ENCODE assay signal across 2 cellular contexts in genomic region chr7:117666689-117667088, GRCh38.
TF ChIP-seq lines count a peak whose summit lies in the region.

No MANE protein-coding gene starts in this region.

TF ChIP-seq in A549, 52 proteins besides CTCF, POLR2A, EP300 and RAD21 (continued from another document):
- TF ChIP-seq REST (IDR thresholded peaks at IDR 0.05) (no peak), CBX8 (IDR thresholded peaks at IDR 0.05) (no peak)

TF ChIP-seq in H1, 55 proteins besides CTCF, POLR2A, EP300 and RAD21 (continued from another document):
- TF ChIP-seq YY1 (IDR thresholded peaks at IDR 0.05; ENCODE audit: low read depth, low read length) (no peak), HDAC2 (IDR thresholded peaks at IDR 0.05; ENCODE audit: borderline replicate concordance in 1 of 2, low read depth in 2 of 2, low read length in 2 of 2) (no peak), SIN3A (conservative IDR thresholded peaks at IDR 0.05 in 1 of 2, IDR thresholded peaks at IDR 0.05 in 1 of 2; ENCODE audit: low read depth in 1 of 2, low read length in 2 of 2) (no peak), MAX (IDR thresholded peaks at IDR 0.05) (no peak), BRCA1 (IDR thresholded peaks at IDR 0.05; ENCODE audit: low read depth, low read length) (no peak), SIRT6 (IDR thresholded peaks at IDR 0.05; ENCODE audit: low read length) (no peak)
- TF ChIP-seq, protein P1, sequence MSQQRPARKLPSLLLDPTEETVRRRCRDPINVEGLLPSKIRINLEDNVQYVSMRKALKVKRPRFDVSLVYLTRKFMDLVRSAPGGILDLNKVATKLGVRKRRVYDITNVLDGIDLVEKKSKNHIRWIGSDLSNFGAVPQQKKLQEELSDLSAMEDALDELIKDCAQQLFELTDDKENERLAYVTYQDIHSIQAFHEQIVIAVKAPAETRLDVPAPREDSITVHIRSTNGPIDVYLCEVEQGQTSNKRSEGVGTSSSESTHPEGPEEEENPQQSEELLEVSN (IDR thresholded peaks at IDR 0.05), result no peak
TF ChIP-seq in H1: peak in this region for 0.
